In genomic region chr3:49120096-49120437, GRCh38 we compare ENCODE assay signal across 8 cellular contexts. TPM values are rescaled to one million over a fixed set of nuclear protein-coding genes. Genes with fewer than 3 reads are reported as not detected.
DNase-seq lines count a peak whose midpoint lies in the region; ATAC-seq and TF ChIP-seq lines count a peak whose summit lies in the region.

No MANE protein-coding gene starts in this region.

- peaks cover 5% of the 10 kb centered on the region for H3K27me3 Mint-ChIP-seq in CD4-positive, CD25-positive, alpha-beta regulatory T cell

- ATAC-seq in CD4-positive, CD25-positive, alpha-beta regulatory T cell (ENCODE audit: low read depth in 2 of 2): no peak
- ATAC-seq in HG03103 (IDR thresholded peaks at IDR 0.05; ENCODE audit: low read depth, unreplicated experiment) (peak; percentile 4), omental fat pad (ENCODE audit: low FRiP score) (no peak)

- in situ Hi-C loops in astrocyte of the cerebellum (cut with HindIII; ENCODE audit: low sequenced_read_pairs): no loop called here

- H3K36me3 ChIP-seq in CD4-positive, CD25-positive, alpha-beta regulatory T cell (ENCODE audit: control insufficient read depth, insufficient read depth, low read length): peaks cover 37% of the 10 kb centered on the region

- peaks cover 0 to 1% (median 0%) of the 10 kb centered on the region in 7 donors for H3K9me3 Mint-ChIP-seq in CD4-positive, CD25-positive, alpha-beta regulatory T cell

- no peaks in the 10 kb centered on the region for H3K9me3 ChIP-seq in CD4-positive, CD25-positive, alpha-beta regulatory T cell (ENCODE audit: control insufficient read depth in 2 of 2, low read length in 2 of 2)

- H3K27me3 ChIP-seq in CD4-positive, CD25-positive, alpha-beta regulatory T cell (ENCODE audit: control insufficient read depth, insufficient read depth, low read length): no peaks in the 10 kb centered on the region

- no peak for TF ChIP-seq CTCF in astrocyte of the cerebellum (IDR thresholded peaks at IDR 0.05; ENCODE audit: low read depth, low read length, missing control alignments)
- TF ChIP-seq CTCF in omental fat pad (IDR thresholded peaks at IDR 0.05): no peak

- peaks cover 13% of the 10 kb centered on the region for H3K36me3 Mint-ChIP-seq in CD4-positive, CD25-positive, alpha-beta regulatory T cell

- H3K4me3 Mint-ChIP-seq in CD4-positive, CD25-positive, alpha-beta regulatory T cell: peak overlapping the region; percentile 84 to 89 (median 88)

- H3K27ac Mint-ChIP-seq in CD4-positive, CD25-positive, alpha-beta regulatory T cell: peak overlapping the region; percentile 66 to 94 (median 94)

- peak overlapping the region; percentile 91 for H3K27ac ChIP-seq in CD4-positive, CD25-positive, alpha-beta regulatory T cell (ENCODE audit: insufficient read depth, low read length, poor library complexity, severe bottlenecking)
- H3K27ac ChIP-seq in temporal lobe (ENCODE audit: low read depth, low read length): peak overlapping the region; percentile 92

- peak in 2 of 3 donors; percentile 11 to 37 for DNase-seq in CD4-positive, CD25-positive, alpha-beta regulatory T cell
- DNase-seq in astrocyte of the cerebellum (ENCODE audit: low read depth): no peak
- peak; percentile 17 for DNase-seq in iris pigment epithelial cell (ENCODE audit: low read depth)
- DNase-seq in omental fat pad (ENCODE audit: low spot score): no peak
- DNase-seq in NCI-H2107 (lab: John Stamatoyannopoulos, UW): no peak
- no peak for DNase-seq in NCI-H128 (lab: John Stamatoyannopoulos, UW; ENCODE audit: unreplicated experiment)

- H3K4me1 ChIP-seq in CD4-positive, CD25-positive, alpha-beta regulatory T cell (ENCODE audit: control insufficient read depth, insufficient read depth, low read length, poor library complexity, severe bottlenecking): peaks cover 26% of the 10 kb centered on the region

- peak overlapping the region; percentile 87 for H3K4me3 ChIP-seq in CD4-positive, CD25-positive, alpha-beta regulatory T cell (ENCODE audit: low read depth, low read length)
- H3K4me3 ChIP-seq in astrocyte of the cerebellum (ENCODE audit: low read depth, low read length): peak overlapping the region; percentile 85

- H3K4me1 Mint-ChIP-seq in CD4-positive, CD25-positive, alpha-beta regulatory T cell: peaks cover 0 to 22% (median 5%) of the 10 kb centered on the region in 4 donors

RNA-seq across cellular contexts. Expression of gene USP19, which starts 0.6 kb away (rescaled TPM):
- total RNA-seq in CD4-positive, CD25-positive, alpha-beta regulatory T cell: 57.8 TPM
- 10 to 100 TPM; 23.4 to 29.2 (median 25.4) TPM for polyA plus RNA-seq in CD4-positive, CD25-positive, alpha-beta regulatory T cell
- total RNA-seq in temporal lobe: 42.8 TPM
- total RNA-seq in omental fat pad: 10 to 100 TPM; 30.7 to 63.5 (median 45.4) TPM

RNA-seq across cellular contexts. Expression of gene LAMB2, which starts 12.8 kb away (rescaled TPM):
- 1.4 TPM for total RNA-seq in CD4-positive, CD25-positive, alpha-beta regulatory T cell
- under 1 TPM in 1 of 4 donors, not detected in 3; 0.57 TPM for polyA plus RNA-seq in CD4-positive, CD25-positive, alpha-beta regulatory T cell
- total RNA-seq in temporal lobe (56.3 TPM), omental fat pad (100 to 1,000 TPM; 334 to 564 (median 415) TPM)

RNA-seq across cellular contexts. Expression of gene QARS1, which starts 15.5 kb away (rescaled TPM):
- total RNA-seq in CD4-positive, CD25-positive, alpha-beta regulatory T cell: 224 TPM
- 100 to 1,000 TPM; 102 to 157 (median 132) TPM for polyA plus RNA-seq in CD4-positive, CD25-positive, alpha-beta regulatory T cell
- 107 TPM for total RNA-seq in temporal lobe
- 100 to 1,000 TPM; 172 to 204 (median 192) TPM for total RNA-seq in omental fat pad

RNA-seq across cellular contexts. Expression of gene QRICH1, which starts 26.2 kb away (rescaled TPM):
- 219 TPM for total RNA-seq in CD4-positive, CD25-positive, alpha-beta regulatory T cell
- polyA plus RNA-seq in CD4-positive, CD25-positive, alpha-beta regulatory T cell: 10 to 100 TPM; 20.0 to 26.8 (median 24.1) TPM
- total RNA-seq in temporal lobe (140 TPM), omental fat pad (10 to 100 TPM; 53.2 to 71.2 (median 61.9) TPM)

RNA-seq across cellular contexts. Expression of gene CCDC71, which starts 46.1 kb away (rescaled TPM):
- total RNA-seq in CD4-positive, CD25-positive, alpha-beta regulatory T cell: 12.9 TPM
- polyA plus RNA-seq in CD4-positive, CD25-positive, alpha-beta regulatory T cell: 1 to 10 TPM in 2 of 4 donors, under 1 TPM in 2; 0.76 to 2.2 (median 1.3) TPM
- total RNA-seq in temporal lobe: 13.0 TPM
- 10 to 100 TPM; 20.7 to 29.9 (median 26.8) TPM for total RNA-seq in omental fat pad

Comparison
In these comparisons a context has a peak if more than half of its experiments do, and no peak if none do; other contexts are left out.
1. DNase-seq: peak in CD4-positive, CD25-positive, alpha-beta regulatory T cell (2 of 3) and iris pigment epithelial cell (single experiment); none in astrocyte of the cerebellum (single experiment), omental fat pad (single experiment), NCI-H2107 (single experiment) and NCI-H128 (single experiment).
2. RNA of gene LAMB2, which starts 12.8 kb away (total RNA-seq): 334 to 564 TPM in omental fat pad and 56.3 TPM in temporal lobe (single experiment); 1.4 TPM in CD4-positive, CD25-positive, alpha-beta regulatory T cell (single experiment); every median in the first group is over 10 times any median in the second.